In the genomic region with DNA sequence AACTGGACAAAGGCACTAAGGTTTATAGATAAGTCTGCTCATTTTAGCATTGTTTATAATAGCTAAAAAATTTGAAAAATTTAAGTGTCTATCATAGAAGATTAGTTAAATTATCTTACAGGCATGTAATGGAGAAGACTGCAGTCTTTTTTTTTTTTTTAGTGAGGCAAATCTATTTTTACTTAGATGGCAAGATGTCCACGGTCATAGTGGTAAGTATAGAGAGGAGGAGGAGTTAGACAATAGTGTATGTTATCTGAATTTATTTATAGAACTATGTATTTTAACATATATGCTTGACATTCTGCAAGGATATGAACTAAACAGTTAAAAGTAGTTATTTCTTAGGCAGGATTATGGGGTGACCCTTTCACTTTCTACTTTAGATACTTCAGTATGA, we compare ENCODE assay signal across 1 cellular context.
TF ChIP-seq lines count a peak whose summit lies in the region.

No MANE protein-coding gene starts in this region.

TF ChIP-seq in SK-N-SH treated with all-trans-retinoic acid at 6 μM for 48 hours, 23 proteins besides CTCF, POLR2A, EP300 and RAD21 (continued from another document):
- TF ChIP-seq, protein P1, sequence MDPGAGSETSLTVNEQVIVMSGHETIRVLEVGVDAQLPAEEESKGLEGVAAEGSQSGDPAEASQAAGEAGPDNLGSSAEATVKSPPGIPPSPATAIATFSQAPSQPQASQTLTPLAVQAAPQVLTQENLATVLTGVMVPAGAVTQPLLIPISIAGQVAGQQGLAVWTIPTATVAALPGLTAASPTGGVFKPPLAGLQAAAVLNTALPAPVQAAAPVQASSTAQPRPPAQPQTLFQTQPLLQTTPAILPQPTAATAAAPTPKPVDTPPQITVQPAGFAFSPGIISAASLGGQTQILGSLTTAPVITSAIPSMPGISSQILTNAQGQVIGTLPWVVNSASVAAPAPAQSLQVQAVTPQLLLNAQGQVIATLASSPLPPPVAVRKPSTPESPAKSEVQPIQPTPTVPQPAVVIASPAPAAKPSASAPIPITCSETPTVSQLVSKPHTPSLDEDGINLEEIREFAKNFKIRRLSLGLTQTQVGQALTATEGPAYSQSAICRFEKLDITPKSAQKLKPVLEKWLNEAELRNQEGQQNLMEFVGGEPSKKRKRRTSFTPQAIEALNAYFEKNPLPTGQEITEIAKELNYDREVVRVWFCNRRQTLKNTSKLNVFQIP (CRISPR knock-in tag; IDR thresholded peaks at IDR 0.05; ENCODE audit: borderline replicate concordance, low read depth) = no peak
- TF ChIP-seq, protein P2, sequence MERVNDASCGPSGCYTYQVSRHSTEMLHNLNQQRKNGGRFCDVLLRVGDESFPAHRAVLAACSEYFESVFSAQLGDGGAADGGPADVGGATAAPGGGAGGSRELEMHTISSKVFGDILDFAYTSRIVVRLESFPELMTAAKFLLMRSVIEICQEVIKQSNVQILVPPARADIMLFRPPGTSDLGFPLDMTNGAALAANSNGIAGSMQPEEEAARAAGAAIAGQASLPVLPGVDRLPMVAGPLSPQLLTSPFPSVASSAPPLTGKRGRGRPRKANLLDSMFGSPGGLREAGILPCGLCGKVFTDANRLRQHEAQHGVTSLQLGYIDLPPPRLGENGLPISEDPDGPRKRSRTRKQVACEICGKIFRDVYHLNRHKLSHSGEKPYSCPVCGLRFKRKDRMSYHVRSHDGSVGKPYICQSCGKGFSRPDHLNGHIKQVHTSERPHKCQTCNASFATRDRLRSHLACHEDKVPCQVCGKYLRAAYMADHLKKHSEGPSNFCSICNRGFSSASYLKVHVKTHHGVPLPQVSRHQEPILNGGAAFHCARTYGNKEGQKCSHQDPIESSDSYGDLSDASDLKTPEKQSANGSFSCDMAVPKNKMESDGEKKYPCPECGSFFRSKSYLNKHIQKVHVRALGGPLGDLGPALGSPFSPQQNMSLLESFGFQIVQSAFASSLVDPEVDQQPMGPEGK (CRISPR knock-in tag; IDR thresholded peaks at IDR 0.05; ENCODE audit: borderline replicate concordance) = no peak
- TF ChIP-seq ZC3H10 (CRISPR knock-in tag; IDR thresholded peaks at IDR 0.05) = no peak
- no peak for TF ChIP-seq BACH2 (CRISPR knock-in tag; IDR thresholded peaks at IDR 0.05; ENCODE audit: borderline replicate concordance)
- no peak for TF ChIP-seq GLIS3 (CRISPR knock-in tag; IDR thresholded peaks at IDR 0.05)
- TF ChIP-seq, protein P3, sequence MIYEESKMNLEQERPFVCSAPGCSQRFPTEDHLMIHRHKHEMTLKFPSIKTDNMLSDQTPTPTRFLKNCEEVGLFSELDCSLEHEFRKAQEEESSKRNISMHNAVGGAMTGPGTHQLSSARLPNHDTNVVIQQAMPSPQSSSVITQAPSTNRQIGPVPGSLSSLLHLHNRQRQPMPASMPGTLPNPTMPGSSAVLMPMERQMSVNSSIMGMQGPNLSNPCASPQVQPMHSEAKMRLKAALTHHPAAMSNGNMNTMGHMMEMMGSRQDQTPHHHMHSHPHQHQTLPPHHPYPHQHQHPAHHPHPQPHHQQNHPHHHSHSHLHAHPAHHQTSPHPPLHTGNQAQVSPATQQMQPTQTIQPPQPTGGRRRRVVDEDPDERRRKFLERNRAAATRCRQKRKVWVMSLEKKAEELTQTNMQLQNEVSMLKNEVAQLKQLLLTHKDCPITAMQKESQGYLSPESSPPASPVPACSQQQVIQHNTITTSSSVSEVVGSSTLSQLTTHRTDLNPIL (CRISPR knock-in tag; IDR thresholded peaks at IDR 0.05; ENCODE audit: low read depth) = no peak
- no peak for TF ChIP-seq ZFP3 (CRISPR knock-in tag; IDR thresholded peaks at IDR 0.05)
- no peak for TF ChIP-seq CSDC2 (CRISPR knock-in tag; IDR thresholded peaks at IDR 0.05)
- TF ChIP-seq, protein P4, sequence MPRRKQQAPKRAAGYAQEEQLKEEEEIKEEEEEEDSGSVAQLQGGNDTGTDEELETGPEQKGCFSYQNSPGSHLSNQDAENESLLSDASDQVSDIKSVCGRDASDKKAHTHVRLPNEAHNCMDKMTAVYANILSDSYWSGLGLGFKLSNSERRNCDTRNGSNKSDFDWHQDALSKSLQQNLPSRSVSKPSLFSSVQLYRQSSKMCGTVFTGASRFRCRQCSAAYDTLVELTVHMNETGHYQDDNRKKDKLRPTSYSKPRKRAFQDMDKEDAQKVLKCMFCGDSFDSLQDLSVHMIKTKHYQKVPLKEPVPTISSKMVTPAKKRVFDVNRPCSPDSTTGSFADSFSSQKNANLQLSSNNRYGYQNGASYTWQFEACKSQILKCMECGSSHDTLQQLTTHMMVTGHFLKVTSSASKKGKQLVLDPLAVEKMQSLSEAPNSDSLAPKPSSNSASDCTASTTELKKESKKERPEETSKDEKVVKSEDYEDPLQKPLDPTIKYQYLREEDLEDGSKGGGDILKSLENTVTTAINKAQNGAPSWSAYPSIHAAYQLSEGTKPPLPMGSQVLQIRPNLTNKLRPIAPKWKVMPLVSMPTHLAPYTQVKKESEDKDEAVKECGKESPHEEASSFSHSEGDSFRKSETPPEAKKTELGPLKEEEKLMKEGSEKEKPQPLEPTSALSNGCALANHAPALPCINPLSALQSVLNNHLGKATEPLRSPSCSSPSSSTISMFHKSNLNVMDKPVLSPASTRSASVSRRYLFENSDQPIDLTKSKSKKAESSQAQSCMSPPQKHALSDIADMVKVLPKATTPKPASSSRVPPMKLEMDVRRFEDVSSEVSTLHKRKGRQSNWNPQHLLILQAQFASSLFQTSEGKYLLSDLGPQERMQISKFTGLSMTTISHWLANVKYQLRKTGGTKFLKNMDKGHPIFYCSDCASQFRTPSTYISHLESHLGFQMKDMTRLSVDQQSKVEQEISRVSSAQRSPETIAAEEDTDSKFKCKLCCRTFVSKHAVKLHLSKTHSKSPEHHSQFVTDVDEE (CRISPR knock-in tag; IDR thresholded peaks at IDR 0.05) = no peak
- no peak for TF ChIP-seq SNAI2 (CRISPR knock-in tag; IDR thresholded peaks at IDR 0.05)
- no peak for TF ChIP-seq ESRRG (CRISPR knock-in tag; IDR thresholded peaks at IDR 0.05)
